ENCODE assay signal across 8 cellular contexts in the genomic region with DNA sequence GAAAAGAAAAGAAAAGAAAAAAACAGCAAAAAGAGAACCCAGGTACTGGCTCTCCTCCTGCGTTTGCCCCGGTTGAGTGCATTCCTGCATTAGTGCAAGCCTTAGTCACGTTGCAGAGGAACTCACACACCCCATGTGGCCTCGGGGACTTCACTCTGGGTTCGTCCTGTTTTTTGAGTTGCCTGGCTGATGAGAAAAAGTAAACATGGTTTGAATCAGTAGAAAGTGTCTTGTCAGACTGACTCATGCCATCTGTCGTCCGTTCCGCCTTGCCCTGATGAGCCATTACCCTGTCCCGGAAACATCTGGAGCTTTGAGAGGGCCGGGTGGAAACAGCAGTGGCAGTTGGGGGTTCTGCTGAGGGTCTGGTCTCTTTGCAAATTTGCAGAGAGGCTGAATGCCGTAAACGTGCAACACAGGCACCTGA. TPM values are rescaled to one million over a fixed set of nuclear protein-coding genes. Genes with fewer than 3 reads are reported as not detected.
DNase-seq lines count a peak whose midpoint lies in the region; ATAC-seq, FAIRE-seq and TF ChIP-seq lines count a peak whose summit lies in the region.

No MANE protein-coding gene starts in this region.

- no peak for TF ChIP-seq CTCF in AG10803 (conservative IDR thresholded peaks at IDR 0.05; ENCODE audit: low read length)
- no peak for TF ChIP-seq CTCF in pancreas (IDR thresholded peaks at IDR 0.05)

- intact Hi-C loops in pancreas (cut with DNase I) = no loop called here

- POLR2A ChIA-PET in activated CD4-positive, alpha-beta memory T cell treated with anti-CD3 and anti-CD28 coated beads, Interleukin-2, amount 10 ng/mL, durations not matched to agents 7 days and 5 days (lab: Charles Lee) = no interaction called here

- ATAC-seq in GM19452 (IDR thresholded peaks at IDR 0.05; ENCODE audit: unreplicated experiment) (peak; percentile 93), HG03521 (IDR thresholded peaks at IDR 0.05; ENCODE audit: unreplicated experiment) (peak; percentile 79), pancreas (peak in 3 of 4 donors; percentile 51 to 81 (median 72))

- no peaks in the 10 kb centered on the region for H3K27me3 Mint-ChIP-seq in activated CD4-positive, alpha-beta memory T cell treated with anti-CD3 and anti-CD28 coated beads, Interleukin-2, amount 10 ng/mL, durations not matched to agents 7 days and 5 days

- H3K4me3 ChIP-seq in AG10803 (ENCODE audit: low read length) (peak overlapping the region; percentile 21), pancreas (no peak overlapping the region)

- CTCF ChIA-PET in activated CD4-positive, alpha-beta memory T cell treated with anti-CD3 and anti-CD28 coated beads, Interleukin-2, amount 10 ng/mL, durations not matched to agents 7 days and 5 days (lab: Charles Lee) = no interaction called here

- no peaks in the 10 kb centered on the region for H3K9me3 Mint-ChIP-seq in activated CD4-positive, alpha-beta memory T cell treated with anti-CD3 and anti-CD28 coated beads, Interleukin-2, amount 10 ng/mL, durations not matched to agents 7 days and 5 days

- peaks cover 0 to 3% (median 0%) of the 10 kb centered on the region in 3 donors for H3K4me1 ChIP-seq in pancreas

- FAIRE-seq in pancreas (lab: Jason Lieb, UNC) = no peak

- 56 to 64% methylated on average over 12 of the region's 12 CpGs for WGBS in pancreas, 2 donors

- no peaks in the 10 kb centered on the region for H3K9me3 ChIP-seq in pancreas

- no peaks in the 10 kb centered on the region for H3K27me3 ChIP-seq in pancreas

- H3K27ac Mint-ChIP-seq in activated CD4-positive, alpha-beta memory T cell treated with anti-CD3 and anti-CD28 coated beads, Interleukin-2, amount 10 ng/mL, durations not matched to agents 7 days and 5 days = peak overlapping the region; percentile 90

- H3K4me1 Mint-ChIP-seq in activated CD4-positive, alpha-beta memory T cell treated with anti-CD3 and anti-CD28 coated beads, Interleukin-2, amount 10 ng/mL, durations not matched to agents 7 days and 5 days = peaks cover 84% of the 10 kb centered on the region

- no peaks in the 10 kb centered on the region for H3K36me3 ChIP-seq in pancreas

- H3K36me3 Mint-ChIP-seq in activated CD4-positive, alpha-beta memory T cell treated with anti-CD3 and anti-CD28 coated beads, Interleukin-2, amount 10 ng/mL, durations not matched to agents 7 days and 5 days (ENCODE audit: low read depth) = peaks cover 53% of the 10 kb centered on the region

- H3K27ac ChIP-seq in pancreas = peak overlapping the region in 1 of 4 donors; percentile 5

- DNase-seq in AG10803 (ENCODE audit: low read depth) = peak; percentile 95
- DNase-seq in activated CD4-positive, alpha-beta memory T cell treated with anti-CD3 and anti-CD28 coated beads, Interleukin-2, amount 10 ng/mL, durations not matched to agents 7 days and 5 days = peak; percentile 73
- DNase-seq in fibroblast of gingiva (ENCODE audit: low read depth) = peak; percentile 98
- DNase-seq in pancreas = peak in 3 of 6 donors; percentile 16 to 44 (median 27)
- no peak for DNase-seq in GF-D8 (lab: John Stamatoyannopoulos, UW)
- no peak for DNase-seq in NCI-H1092 treated with DMSO at 0.1 percent for 48 hours (lab: John Stamatoyannopoulos, UW)

- peak overlapping the region; percentile 6 for H3K4me3 Mint-ChIP-seq in activated CD4-positive, alpha-beta memory T cell treated with anti-CD3 and anti-CD28 coated beads, Interleukin-2, amount 10 ng/mL, durations not matched to agents 7 days and 5 days

RNA-seq across cellular contexts. Expression of gene CD99, which starts 16.3 kb away (rescaled TPM):
- 100 to 1,000 TPM; 389 to 410 TPM for total RNA-seq in activated CD4-positive, alpha-beta memory T cell treated with anti-CD3 and anti-CD28 coated beads, Interleukin-2, amount 10 ng/mL, durations not matched to agents 7 days and 5 days
- 100 to 1,000 TPM in 4 of 6 donors, 10 to 100 TPM in 2; 64.5 to 157 (median 126) TPM for total RNA-seq in pancreas
- 100 to 1,000 TPM; 207 to 432 TPM for polyA plus RNA-seq in pancreas

RNA-seq across cellular contexts. Expression of gene XG, which starts 44.5 kb away (rescaled TPM):
- not detected for total RNA-seq in activated CD4-positive, alpha-beta memory T cell treated with anti-CD3 and anti-CD28 coated beads, Interleukin-2, amount 10 ng/mL, durations not matched to agents 7 days and 5 days
- total RNA-seq in pancreas = under 1 TPM in 2 of 6 donors, not detected in 4; 0.12 to 0.32 TPM
- polyA plus RNA-seq in pancreas = under 1 TPM; 0.11 to 0.38 TPM

Comparison
In these comparisons a context has a peak if more than half of its experiments do, and no peak if none do; other contexts are left out.
1. DNase-seq: peak in AG10803 (single experiment), activated CD4-positive, alpha-beta memory T cell treated with anti-CD3 and anti-CD28 coated beads, Interleukin-2, amount 10 ng/mL, durations not matched to agents 7 days and 5 days (single experiment) and fibroblast of gingiva (single experiment); none in GF-D8 (single experiment) and NCI-H1092 treated with DMSO at 0.1 percent for 48 hours (single experiment).
2. Peak in every context shown above with its lines, with median percentiles within 50 percentile points of each other: ATAC-seq.